33 cellular contexts compared by ENCODE assay signal in genomic region chr11:114604179-114604813, GRCh38. TPM values are rescaled to one million over a fixed set of nuclear protein-coding genes. Genes with fewer than 3 reads are reported as not detected.
"Had no signal": no experiment of that assay in that cellular context is flagged by ENCODE, and none has a peak within 500 bp of the region (broad histone marks: within the 10 kb centered on the region; RNA-seq: fewer than 3 reads in every experiment).

No MANE protein-coding gene starts in this region.

- H3K4me3 ChIP-seq: adrenal gland, breast epithelium, coronary artery, Peyer's patch, SJCRH30 had no signal

- H3K27ac Mint-ChIP-seq: activated CD4-positive, alpha-beta memory T cell treated with anti-CD3 and anti-CD28 coated beads for 36 hours; activated CD4-positive, alpha-beta T cell treated with anti-CD3 and anti-CD28 coated beads for 36 hours; activated naive CD8-positive, alpha-beta T cell treated with anti-CD3 and anti-CD28 coated beads, Interleukin-2, amount 10 ng/mL, durations not matched to agents 7 days and 5 days; activated T-cell treated with anti-CD3 and anti-CD28 coated beads, Interleukin-2, amount 50 U/mL, for 72 hours; activated T-helper 2 cell treated with anti-CD3 and anti-CD28 coated beads, Interferon-gamma antibody, Interleukin-2, Interleukin-4, amounts not matched to agents 10 μg/mL and 5 μg/mL and 100 μg/mL, durations not matched to agents 14 hours and 24 hours and 36 hours had no signal

- H3K27me3 Mint-ChIP-seq: activated CD4-positive, alpha-beta memory T cell treated with anti-CD3 and anti-CD28 coated beads for 36 hours; activated CD4-positive, alpha-beta T cell treated with anti-CD3 and anti-CD28 coated beads for 36 hours; activated naive CD8-positive, alpha-beta T cell treated with anti-CD3 and anti-CD28 coated beads, Interleukin-2, amount 10 ng/mL, durations not matched to agents 7 days and 5 days had no signal

- H3K4me3 Mint-ChIP-seq: activated CD4-positive, alpha-beta memory T cell treated with anti-CD3 and anti-CD28 coated beads for 36 hours; activated CD4-positive, alpha-beta T cell treated with anti-CD3 and anti-CD28 coated beads for 36 hours; activated naive CD8-positive, alpha-beta T cell treated with anti-CD3 and anti-CD28 coated beads, Interleukin-2, amount 10 ng/mL, durations not matched to agents 7 days and 5 days; activated T-cell treated with anti-CD3 and anti-CD28 coated beads, Interleukin-2, amount 50 U/mL, for 72 hours had no signal

- H3K9me3 Mint-ChIP-seq: activated CD4-positive, alpha-beta memory T cell treated with anti-CD3 and anti-CD28 coated beads for 36 hours had no signal

- DNase-seq: activated CD4-positive, alpha-beta memory T cell treated with anti-CD3 and anti-CD28 coated beads for 36 hours; activated CD4-positive, alpha-beta T cell treated with anti-CD3 and anti-CD28 coated beads for 36 hours; activated CD4-positive, CD25-positive, alpha-beta regulatory T cell; activated CD8-positive, alpha-beta memory T cell treated with anti-CD3 and anti-CD28 coated beads, Interleukin-2, amount 50 U/mL, for 4 hours; activated gamma-delta T cell treated with Interleukin-2 at 50 U/mL for 16 hours; activated naive CD4-positive, alpha-beta T cell treated with anti-CD3 and anti-CD28 coated beads, Interleukin-2, amount 50 U/mL, for 16 hours; activated naive CD8-positive, alpha-beta T cell treated with anti-CD3 and anti-CD28 coated beads, Interleukin-2, amount 10 ng/mL, durations not matched to agents 7 days and 5 days; activated T-cell treated with anti-CD3 and anti-CD28 coated beads, Interleukin-2, amount 50 U/mL, for 72 hours; adrenal gland; aorta; caudate nucleus; Kasumi-1; MV-4-11; NCI-H1092 treated with DMSO at 0.1 percent for 48 hours; NCI-H1417 treated with DMSO at 0.1 percent for 48 hours; NCI-H1694 treated with DMSO at 0.1 percent for 48 hours; NCI-H2029 treated with DMSO at 0.1 percent for 48 hours; NCI-H345; NCI-H510A; NCI-H526 treated with DMSO at 0.1 percent for 48 hours; NCI-H82; NK-92 treated with Interleukin-12 subunit alpha and Interleukin-12 subunit beta, amount 100 ng/mL, for 24 hours; Peyer's patch; Right ventricle myocardium superior; SJCRH30; SK-N-SH had no signal

- H3K9me3 ChIP-seq: adrenal gland, SJCRH30, SK-N-SH had no signal

- H3K27me3 ChIP-seq: adrenal gland, breast epithelium, Peyer's patch, SJCRH30 had no signal

- H3K4me1 ChIP-seq: adrenal gland, breast epithelium, Peyer's patch, SJCRH30 had no signal

- H3K36me3 Mint-ChIP-seq: activated CD4-positive, alpha-beta memory T cell treated with anti-CD3 and anti-CD28 coated beads for 36 hours; activated naive CD8-positive, alpha-beta T cell treated with anti-CD3 and anti-CD28 coated beads, Interleukin-2, amount 10 ng/mL, durations not matched to agents 7 days and 5 days had no signal

- H3K4me1 Mint-ChIP-seq: activated CD4-positive, alpha-beta T cell treated with anti-CD3 and anti-CD28 coated beads for 36 hours; activated naive CD8-positive, alpha-beta T cell treated with anti-CD3 and anti-CD28 coated beads, Interleukin-2, amount 10 ng/mL, durations not matched to agents 7 days and 5 days had no signal

- H3K36me3 ChIP-seq: adrenal gland, breast epithelium, Peyer's patch, SJCRH30 had no signal

- H3K27ac ChIP-seq: adrenal gland, breast epithelium, coronary artery, Peyer's patch, RWPE1, SJCRH30, VCaP had no signal

RNA-seq across cellular contexts. Expression of gene NXPE4, which starts 8.7 kb away (rescaled TPM):
- total RNA-seq: activated CD4-positive, alpha-beta memory T cell treated with anti-CD3 and anti-CD28 coated beads for 36 hours; activated CD4-positive, alpha-beta T cell treated with anti-CD3 and anti-CD28 coated beads for 36 hours; activated naive CD8-positive, alpha-beta T cell treated with anti-CD3 and anti-CD28 coated beads, Interleukin-2, amount 10 ng/mL, durations not matched to agents 7 days and 5 days; activated T-cell treated with anti-CD3 and anti-CD28 coated beads, Interleukin-2, amount 50 U/mL, for 72 hours; activated T-helper 2 cell treated with anti-CD3 and anti-CD28 coated beads, Interferon-gamma antibody, Interleukin-2, Interleukin-4, amounts not matched to agents 10 μg/mL and 5 μg/mL and 100 μg/mL, durations not matched to agents 14 hours and 24 hours and 36 hours; adrenal gland; cerebellum; Right ventricle myocardium superior; SJCRH30; T-helper 2 cell treated with Interferon-gamma antibody and Interleukin-4, amounts not matched to agents 100 ng/mL and 5 ng/mL, for 36 hours had no signal

RNA-seq across cellular contexts. Expression of gene NXPE1, which starts 44.6 kb away (rescaled TPM):
- total RNA-seq: activated CD4-positive, alpha-beta memory T cell treated with anti-CD3 and anti-CD28 coated beads for 36 hours; activated CD4-positive, alpha-beta T cell treated with anti-CD3 and anti-CD28 coated beads for 36 hours; activated naive CD8-positive, alpha-beta T cell treated with anti-CD3 and anti-CD28 coated beads, Interleukin-2, amount 10 ng/mL, durations not matched to agents 7 days and 5 days; activated T-cell treated with anti-CD3 and anti-CD28 coated beads, Interleukin-2, amount 50 U/mL, for 72 hours; activated T-helper 2 cell treated with anti-CD3 and anti-CD28 coated beads, Interferon-gamma antibody, Interleukin-2, Interleukin-4, amounts not matched to agents 10 μg/mL and 5 μg/mL and 100 μg/mL, durations not matched to agents 14 hours and 24 hours and 36 hours; aorta; cerebellum; Right ventricle myocardium superior; SJCRH30; T-helper 2 cell treated with Interferon-gamma antibody and Interleukin-4, amounts not matched to agents 100 ng/mL and 5 ng/mL, for 36 hours had no signal
